Comparison of ENCODE assay signal across 20 cellular contexts in the genomic region with DNA sequence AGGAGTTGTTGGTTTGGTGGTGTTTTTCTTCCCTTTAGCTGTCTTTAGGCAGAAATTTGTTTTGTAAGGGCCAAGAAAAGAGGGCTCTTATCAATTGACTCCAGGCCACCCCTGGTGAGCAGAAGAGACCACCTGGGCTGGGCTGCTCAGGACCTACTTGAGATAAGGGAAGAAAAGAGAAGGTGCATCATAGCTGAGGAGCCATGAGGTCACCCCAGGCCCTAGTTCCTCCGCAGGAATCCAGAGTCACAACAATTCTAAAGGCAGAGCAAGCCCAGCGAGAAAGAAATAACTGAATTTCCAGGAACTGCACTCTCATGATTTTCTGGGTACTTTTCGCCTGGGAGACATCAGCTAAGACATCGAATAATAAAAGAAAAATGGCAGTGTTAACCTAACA.
"Had no signal": no experiment of that assay in that cellular context is flagged by ENCODE, and none has a peak within 500 bp of the region (broad histone marks: within the 10 kb centered on the region; RNA-seq: fewer than 3 reads in every experiment).

No MANE protein-coding gene starts in this region.

- H3K27me3 ChIP-seq: neutrophil, spleen, transverse colon had no signal

- H3K9me3 Mint-ChIP-seq: effector memory CD8-positive, alpha-beta T cell; naive B cell; nephron; stimulated activated memory B cell treated with anti-CD40 and anti-IgM and Interleukin-4, amounts not matched to agents 10 μg/mL and 1 μg/mL and 100 μg/mL, for 72 hours; stimulated activated naive CD8-positive, alpha-beta T cell treated with anti-CD3 and anti-CD28 coated beads, Interleukin-15, amount 100 ng/mL, for 72 hours had no signal

- H3K4me3 ChIP-seq: psoas muscle, spleen, thoracic aorta, transverse colon had no signal

- H3K36me3 Mint-ChIP-seq: naive B cell; stimulated activated memory B cell treated with anti-CD40 and anti-IgM and Interleukin-4, amounts not matched to agents 10 μg/mL and 1 μg/mL and 100 μg/mL, for 72 hours had no signal

- H3K4me3 Mint-ChIP-seq: effector memory CD8-positive, alpha-beta T cell; naive B cell; nephron; stimulated activated memory B cell treated with anti-CD40 and anti-IgM and Interleukin-4, amounts not matched to agents 10 μg/mL and 1 μg/mL and 100 μg/mL, for 72 hours; stimulated activated naive CD8-positive, alpha-beta T cell treated with anti-CD3 and anti-CD28 coated beads, Interleukin-15, amount 100 ng/mL, for 72 hours had no signal

- H3K27ac ChIP-seq: epithelial cell of prostate, foreskin keratinocyte, neutrophil, psoas muscle, thoracic aorta, transverse colon had no signal

- H3K27ac Mint-ChIP-seq: effector memory CD8-positive, alpha-beta T cell; nephron; stimulated activated memory B cell treated with anti-CD40 and anti-IgM and Interleukin-4, amounts not matched to agents 10 μg/mL and 1 μg/mL and 100 μg/mL, for 72 hours; stimulated activated naive CD8-positive, alpha-beta T cell treated with anti-CD3 and anti-CD28 coated beads, Interleukin-15, amount 100 ng/mL, for 72 hours had no signal

- ATAC-seq: effector memory CD8-positive, alpha-beta T cell; foreskin keratinocyte; psoas muscle; sciatic nerve; stimulated activated memory B cell treated with anti-CD40 and anti-IgM and Interleukin-4, amounts not matched to agents 10 μg/mL and 1 μg/mL and 100 μg/mL, for 72 hours; stimulated activated naive CD8-positive, alpha-beta T cell treated with anti-CD3 and anti-CD28 coated beads, Interleukin-15, amount 100 ng/mL, for 72 hours had no signal

- H3K4me1 Mint-ChIP-seq: naive B cell; nephron; stimulated activated memory B cell treated with anti-CD40 and anti-IgM and Interleukin-4, amounts not matched to agents 10 μg/mL and 1 μg/mL and 100 μg/mL, for 72 hours; stimulated activated naive CD8-positive, alpha-beta T cell treated with anti-CD3 and anti-CD28 coated beads, Interleukin-15, amount 100 ng/mL, for 72 hours had no signal

- H3K36me3 ChIP-seq: neutrophil, spleen, thoracic aorta, transverse colon had no signal

- H3K9me3 ChIP-seq: neutrophil, psoas muscle, spleen, thoracic aorta, transverse colon had no signal

- DNase-seq: effector memory CD8-positive, alpha-beta T cell; foreskin keratinocyte; hippocampal formation; kidney glomerular epithelial cell; mesendoderm; naive B cell; psoas muscle; spleen; stimulated activated CD4-positive, alpha-beta T cell treated with anti-CD3 and anti-CD28 coated beads, Interleukin-15, amount 100 ng/mL, for 24 hours; stimulated activated CD4-positive, alpha-beta T cell treated with anti-CD3 and anti-CD28 coated beads, Interleukin-1b, Interleukin-23, amount 100 ng/mL, for 48 hours; stimulated activated CD4-positive, alpha-beta T cell treated with anti-CD3 and anti-CD28 coated beads, Interleukin-4, amount 100 ng/mL, for 24 hours; stimulated activated naive CD8-positive, alpha-beta T cell treated with anti-CD3 and anti-CD28 coated beads, Interleukin-15, amount 100 ng/mL, for 72 hours; substantia nigra; transverse colon had no signal

- H3K4me1 ChIP-seq: psoas muscle had no signal
